In genomic region chr9:12784461-12785250, GRCh38 we compare ENCODE assay signal across 1 cellular context.
A peak's percentile ranks its signal among the peaks of the same experiment; 100 is the strongest.
TF ChIP-seq lines count a peak whose summit lies in the region.

No MANE protein-coding gene starts in this region.

TF ChIP-seq in HepG2, 621 proteins besides CTCF, POLR2A, EP300 and RAD21 (continued from another document and continues in another):
- TF ChIP-seq, protein P1, sequence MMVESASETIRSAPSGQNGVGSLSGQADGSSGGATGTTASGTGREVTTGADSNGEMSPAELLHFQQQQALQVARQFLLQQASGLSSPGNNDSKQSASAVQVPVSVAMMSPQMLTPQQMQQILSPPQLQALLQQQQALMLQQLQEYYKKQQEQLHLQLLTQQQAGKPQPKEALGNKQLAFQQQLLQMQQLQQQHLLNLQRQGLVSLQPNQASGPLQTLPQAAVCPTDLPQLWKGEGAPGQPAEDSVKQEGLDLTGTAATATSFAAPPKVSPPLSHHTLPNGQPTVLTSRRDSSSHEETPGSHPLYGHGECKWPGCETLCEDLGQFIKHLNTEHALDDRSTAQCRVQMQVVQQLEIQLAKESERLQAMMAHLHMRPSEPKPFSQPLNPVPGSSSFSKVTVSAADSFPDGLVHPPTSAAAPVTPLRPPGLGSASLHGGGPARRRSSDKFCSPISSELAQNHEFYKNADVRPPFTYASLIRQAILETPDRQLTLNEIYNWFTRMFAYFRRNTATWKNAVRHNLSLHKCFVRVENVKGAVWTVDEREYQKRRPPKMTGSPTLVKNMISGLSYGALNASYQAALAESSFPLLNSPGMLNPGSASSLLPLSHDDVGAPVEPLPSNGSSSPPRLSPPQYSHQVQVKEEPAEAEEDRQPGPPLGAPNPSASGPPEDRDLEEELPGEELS (CRISPR knock-in tag; IDR thresholded peaks at IDR 0.05), result peak; percentile 63; the same call in 1 of the 2 replicates
- TF ChIP-seq HIC2 (CRISPR knock-in tag; IDR thresholded peaks at IDR 0.05; ENCODE audit: low read depth), result no peak
- TF ChIP-seq GATA4 (IDR thresholded peaks at IDR 0.05; ENCODE audit: borderline replicate concordance, low read depth), result no peak
- TF ChIP-seq, protein P2, sequence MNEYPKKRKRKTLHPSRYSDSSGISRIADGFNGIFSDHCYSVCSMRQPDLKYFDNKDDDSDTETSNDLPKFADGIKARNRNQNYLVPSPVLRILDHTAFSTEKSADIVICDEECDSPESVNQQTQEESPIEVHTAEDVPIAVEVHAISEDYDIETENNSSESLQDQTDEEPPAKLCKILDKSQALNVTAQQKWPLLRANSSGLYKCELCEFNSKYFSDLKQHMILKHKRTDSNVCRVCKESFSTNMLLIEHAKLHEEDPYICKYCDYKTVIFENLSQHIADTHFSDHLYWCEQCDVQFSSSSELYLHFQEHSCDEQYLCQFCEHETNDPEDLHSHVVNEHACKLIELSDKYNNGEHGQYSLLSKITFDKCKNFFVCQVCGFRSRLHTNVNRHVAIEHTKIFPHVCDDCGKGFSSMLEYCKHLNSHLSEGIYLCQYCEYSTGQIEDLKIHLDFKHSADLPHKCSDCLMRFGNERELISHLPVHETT (CRISPR knock-in tag; conservative IDR thresholded peaks at IDR 0.05), result no peak
- no peak for TF ChIP-seq ZNF414 (CRISPR knock-in tag; IDR thresholded peaks at IDR 0.05)
- TF ChIP-seq, protein P3, sequence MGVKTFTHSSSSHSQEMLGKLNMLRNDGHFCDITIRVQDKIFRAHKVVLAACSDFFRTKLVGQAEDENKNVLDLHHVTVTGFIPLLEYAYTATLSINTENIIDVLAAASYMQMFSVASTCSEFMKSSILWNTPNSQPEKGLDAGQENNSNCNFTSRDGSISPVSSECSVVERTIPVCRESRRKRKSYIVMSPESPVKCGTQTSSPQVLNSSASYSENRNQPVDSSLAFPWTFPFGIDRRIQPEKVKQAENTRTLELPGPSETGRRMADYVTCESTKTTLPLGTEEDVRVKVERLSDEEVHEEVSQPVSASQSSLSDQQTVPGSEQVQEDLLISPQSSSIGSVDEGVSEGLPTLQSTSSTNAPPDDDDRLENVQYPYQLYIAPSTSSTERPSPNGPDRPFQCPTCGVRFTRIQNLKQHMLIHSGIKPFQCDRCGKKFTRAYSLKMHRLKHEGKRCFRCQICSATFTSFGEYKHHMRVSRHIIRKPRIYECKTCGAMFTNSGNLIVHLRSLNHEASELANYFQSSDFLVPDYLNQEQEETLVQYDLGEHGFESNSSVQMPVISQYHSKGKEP (CRISPR knock-in tag; IDR thresholded peaks at IDR 0.05), result no peak
- TF ChIP-seq MEIS1 (CRISPR knock-in tag; IDR thresholded peaks at IDR 0.05; ENCODE audit: borderline replicate concordance), result no peak
- no peak for TF ChIP-seq RFX1 (IDR thresholded peaks at IDR 0.05)
- no peak for TF ChIP-seq ATF7-NPFF (CRISPR knock-in tag; IDR thresholded peaks at IDR 0.05; ENCODE audit: low read depth)
- TF ChIP-seq, protein P4, sequence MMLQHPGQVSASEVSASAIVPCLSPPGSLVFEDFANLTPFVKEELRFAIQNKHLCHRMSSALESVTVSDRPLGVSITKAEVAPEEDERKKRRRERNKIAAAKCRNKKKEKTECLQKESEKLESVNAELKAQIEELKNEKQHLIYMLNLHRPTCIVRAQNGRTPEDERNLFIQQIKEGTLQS (CRISPR knock-in tag; IDR thresholded peaks at IDR 0.05), result peak; percentile 85
- no peak for TF ChIP-seq HNF1A (IDR thresholded peaks at IDR 0.05; ENCODE audit: low read depth)
- TF ChIP-seq HNF1A (CRISPR knock-in tag; IDR thresholded peaks at IDR 0.05; ENCODE audit: borderline replicate concordance), result no peak
- TF ChIP-seq, protein P5, sequence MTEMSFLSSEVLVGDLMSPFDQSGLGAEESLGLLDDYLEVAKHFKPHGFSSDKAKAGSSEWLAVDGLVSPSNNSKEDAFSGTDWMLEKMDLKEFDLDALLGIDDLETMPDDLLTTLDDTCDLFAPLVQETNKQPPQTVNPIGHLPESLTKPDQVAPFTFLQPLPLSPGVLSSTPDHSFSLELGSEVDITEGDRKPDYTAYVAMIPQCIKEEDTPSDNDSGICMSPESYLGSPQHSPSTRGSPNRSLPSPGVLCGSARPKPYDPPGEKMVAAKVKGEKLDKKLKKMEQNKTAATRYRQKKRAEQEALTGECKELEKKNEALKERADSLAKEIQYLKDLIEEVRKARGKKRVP (CRISPR knock-in tag; IDR thresholded peaks at IDR 0.05), result peak in 1 of 2 experiments; percentile 91; a peak in 2 of 4 replicates
- no peak for TF ChIP-seq RFX3 (CRISPR knock-in tag; IDR thresholded peaks at IDR 0.05)
- TF ChIP-seq ZNF207 (IDR thresholded peaks at IDR 0.05; ENCODE audit: borderline replicate concordance), result no peak
- peak; percentile 81 for TF ChIP-seq RARA (CRISPR knock-in tag; IDR thresholded peaks at IDR 0.05)
- peak; percentile 66; the same call in 1 of the 2 replicates for TF ChIP-seq ZBTB21 (CRISPR knock-in tag; IDR thresholded peaks at IDR 0.05)
- TF ChIP-seq ZFY (CRISPR knock-in tag; IDR thresholded peaks at IDR 0.05), result peak; percentile 63
- no peak for TF ChIP-seq SNRNP70 (IDR thresholded peaks at IDR 0.05; ENCODE audit: low read depth, low read length)
- TF ChIP-seq ATRX (CRISPR knock-in tag; IDR thresholded peaks at IDR 0.05; ENCODE audit: borderline replicate concordance), result no peak
- TF ChIP-seq KDM2A (CRISPR knock-in tag; IDR thresholded peaks at IDR 0.05; ENCODE audit: borderline replicate concordance, low read depth), result 0 out of 2 replicates have a peak, but pooled peaks have one; percentile 47
- TF ChIP-seq MYNN (CRISPR knock-in tag; IDR thresholded peaks at IDR 0.05; ENCODE audit: low read depth), result no peak
- no peak for TF ChIP-seq NRL (CRISPR knock-in tag; IDR thresholded peaks at IDR 0.05; ENCODE audit: borderline replicate concordance)
- no peak for TF ChIP-seq SCMH1 (CRISPR knock-in tag; IDR thresholded peaks at IDR 0.05; ENCODE audit: borderline replicate concordance)
- no peak for TF ChIP-seq ZNF33A (CRISPR knock-in tag; IDR thresholded peaks at IDR 0.05; ENCODE audit: borderline replicate concordance)
- TF ChIP-seq, protein P6, sequence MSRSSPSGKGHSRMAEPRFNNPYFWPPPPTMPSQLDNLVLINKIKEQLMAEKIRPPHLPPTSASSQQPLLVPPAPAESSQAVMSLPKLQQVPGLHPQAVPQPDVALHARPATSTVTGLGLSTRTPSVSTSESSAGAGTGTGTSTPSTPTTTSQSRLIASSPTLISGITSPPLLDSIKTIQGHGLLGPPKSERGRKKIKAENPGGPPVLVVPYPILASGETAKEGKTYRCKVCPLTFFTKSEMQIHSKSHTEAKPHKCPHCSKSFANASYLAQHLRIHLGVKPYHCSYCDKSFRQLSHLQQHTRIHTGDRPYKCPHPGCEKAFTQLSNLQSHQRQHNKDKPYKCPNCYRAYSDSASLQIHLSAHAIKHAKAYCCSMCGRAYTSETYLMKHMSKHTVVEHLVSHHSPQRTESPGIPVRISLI (CRISPR knock-in tag; IDR thresholded peaks at IDR 0.05; ENCODE audit: borderline replicate concordance), result no peak
- TF ChIP-seq ZNF790 (CRISPR knock-in tag; IDR thresholded peaks at IDR 0.05; ENCODE audit: borderline replicate concordance), result no peak
- no peak for TF ChIP-seq NFE2L1 (CRISPR knock-in tag; IDR thresholded peaks at IDR 0.05; ENCODE audit: borderline replicate concordance)
- TF ChIP-seq NFIB (CRISPR knock-in tag; IDR thresholded peaks at IDR 0.05; ENCODE audit: borderline replicate concordance), result no peak
- no peak for TF ChIP-seq ZNF577 (CRISPR knock-in tag; IDR thresholded peaks at IDR 0.05; ENCODE audit: borderline replicate concordance, low read depth)
- TF ChIP-seq ZNF343 (CRISPR knock-in tag; IDR thresholded peaks at IDR 0.05), result no peak
- TF ChIP-seq SYNCRIP (IDR thresholded peaks at IDR 0.05; ENCODE audit: insufficient read depth, low read depth, low read length), result no peak
- peak; percentile 57; the same call in 1 of the 2 replicates for TF ChIP-seq ZNF614 (CRISPR knock-in tag; IDR thresholded peaks at IDR 0.05; ENCODE audit: borderline replicate concordance)
- TF ChIP-seq REPIN1 (CRISPR knock-in tag; IDR thresholded peaks at IDR 0.05; ENCODE audit: borderline replicate concordance, low read depth), result no peak
- no peak for TF ChIP-seq ZNF777 (CRISPR knock-in tag; IDR thresholded peaks at IDR 0.05)
- TF ChIP-seq SMARCE1 (IDR thresholded peaks at IDR 0.05; ENCODE audit: borderline replicate concordance), result no peak
- TF ChIP-seq ISX (CRISPR knock-in tag; conservative IDR thresholded peaks at IDR 0.05), result no peak
- no peak for TF ChIP-seq SRY (CRISPR knock-in tag; IDR thresholded peaks at IDR 0.05)
- no peak for TF ChIP-seq PCBP1 (IDR thresholded peaks at IDR 0.05; ENCODE audit: borderline replicate concordance, low read depth, low read length)
- no peak for TF ChIP-seq ZZZ3 (CRISPR knock-in tag; IDR thresholded peaks at IDR 0.05; ENCODE audit: borderline replicate concordance)
- no peak for TF ChIP-seq ZNF547 (CRISPR knock-in tag; IDR thresholded peaks at IDR 0.05)
- TF ChIP-seq RBM22 (optimal IDR thresholded peaks at IDR 0.05; ENCODE audit: low read length), result no peak
- TF ChIP-seq SNAI1 (CRISPR knock-in tag; IDR thresholded peaks at IDR 0.05; ENCODE audit: borderline replicate concordance), result no peak
- no peak for TF ChIP-seq ZNF652 (CRISPR knock-in tag; IDR thresholded peaks at IDR 0.05; ENCODE audit: borderline replicate concordance, low read depth)
- TF ChIP-seq ZBTB38 (CRISPR knock-in tag; IDR thresholded peaks at IDR 0.05), result no peak
- TF ChIP-seq, protein P7, sequence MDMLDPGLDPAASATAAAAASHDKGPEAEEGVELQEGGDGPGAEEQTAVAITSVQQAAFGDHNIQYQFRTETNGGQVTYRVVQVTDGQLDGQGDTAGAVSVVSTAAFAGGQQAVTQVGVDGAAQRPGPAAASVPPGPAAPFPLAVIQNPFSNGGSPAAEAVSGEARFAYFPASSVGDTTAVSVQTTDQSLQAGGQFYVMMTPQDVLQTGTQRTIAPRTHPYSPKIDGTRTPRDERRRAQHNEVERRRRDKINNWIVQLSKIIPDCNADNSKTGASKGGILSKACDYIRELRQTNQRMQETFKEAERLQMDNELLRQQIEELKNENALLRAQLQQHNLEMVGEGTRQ (IDR thresholded peaks at IDR 0.05; ENCODE audit: low read depth, low read length), result no peak
- TF ChIP-seq, protein P7 (CRISPR knock-in tag; IDR thresholded peaks at IDR 0.05; ENCODE audit: borderline replicate concordance), result no peak
- TF ChIP-seq ZNF30 (CRISPR knock-in tag; IDR thresholded peaks at IDR 0.05), result no peak
- peak; percentile 66; the same call in 1 of the 2 replicates for TF ChIP-seq PPARG (CRISPR knock-in tag; conservative IDR thresholded peaks at IDR 0.05)
- TF ChIP-seq AGO2 (optimal IDR thresholded peaks at IDR 0.05; ENCODE audit: low read depth, low read length), result no peak
- no peak for TF ChIP-seq ZSCAN25 (CRISPR knock-in tag; IDR thresholded peaks at IDR 0.05)
- no peak for TF ChIP-seq NONO (IDR thresholded peaks at IDR 0.05)
- TF ChIP-seq NONO (CRISPR knock-in tag; conservative IDR thresholded peaks at IDR 0.05), result no peak
- no peak for TF ChIP-seq ZNF235 (CRISPR knock-in tag; IDR thresholded peaks at IDR 0.05; ENCODE audit: borderline replicate concordance)
- no peak for TF ChIP-seq NCOA1 (CRISPR knock-in tag; IDR thresholded peaks at IDR 0.05)
- TF ChIP-seq RELA (CRISPR knock-in tag; IDR thresholded peaks at IDR 0.05), result no peak; the same call in 1 of the 2 replicates
- peak; percentile 57; the same call in 1 of the 2 replicates for TF ChIP-seq ERF (CRISPR knock-in tag; IDR thresholded peaks at IDR 0.05)
- TF ChIP-seq ZNF225 (CRISPR knock-in tag; IDR thresholded peaks at IDR 0.05), result no peak
